In genomic region chr15:90154861-90155626, GRCh38 we compare ENCODE assay signal across 9 cellular contexts. TPM values are rescaled to one million over a fixed set of nuclear protein-coding genes. Genes with fewer than 3 reads are reported as not detected.
A peak's percentile ranks its signal among the peaks of the same experiment; 100 is the strongest.
DNase-seq lines count a peak whose midpoint lies in the region; ATAC-seq and TF ChIP-seq lines count a peak whose summit lies in the region.
"Had no signal": no experiment of that assay in that cellular context is flagged by ENCODE, and none has a peak within 500 bp of the region (broad histone marks: within the 10 kb centered on the region; RNA-seq: fewer than 3 reads in every experiment).

No MANE protein-coding gene starts in this region.

- H3K79me2 ChIP-seq in mammary epithelial cell (ENCODE audit: insufficient read depth, low read length): no peaks in the 10 kb centered on the region

- BruUV-seq in mammary epithelial cell (replicated peaks; lab: Mats Ljungman, UMichigan): no TSS peak

- DNase-seq in CD14-positive monocyte (ENCODE audit: low spot score) (no peak), MV-4-11 (lab: John Stamatoyannopoulos, UW) (peak; percentile 84), mammary epithelial cell (peak; percentile 44), NCI-H1694 treated with DMSO at 0.1 percent for 48 hours (lab: John Stamatoyannopoulos, UW) (no peak), left cardiac atrium (no peak)
- DNase-seq: central memory CD4-positive, alpha-beta T cell had no signal

- no peaks in the 10 kb centered on the region for H3K36me3 Mint-ChIP-seq in CD14-positive monocyte
- no peaks in the 10 kb centered on the region for H3K36me3 Mint-ChIP-seq in nephron (ENCODE audit: low read depth)

- no peaks in the 10 kb centered on the region for H3K27me3 ChIP-seq in mammary epithelial cell (ENCODE audit: insufficient read depth, low read length)

- 75% methylated on average over 15 of the region's 16 CpGs for WGBS in mammary epithelial cell (ENCODE audit: low coverage, missing lambda C conversion rate)

- H3K27me3 Mint-ChIP-seq in CD14-positive monocyte (ENCODE audit: low read depth in 3 of 3): peaks cover 2 to 6% (median 4%) of the 10 kb centered on the region in 3 donors
- H3K27me3 Mint-ChIP-seq in nephron (ENCODE audit: low read depth): peaks cover 3% of the 10 kb centered on the region

- H3K9ac ChIP-seq in mammary epithelial cell (ENCODE audit: insufficient read depth, low read length): no peak overlapping the region

- H3K4me3 Mint-ChIP-seq in CD14-positive monocyte (no peak overlapping the region), nephron (no peak overlapping the region)

- no peak for ATAC-seq in HG03175 (IDR thresholded peaks at IDR 0.05; ENCODE audit: unreplicated experiment)
- no peak for ATAC-seq in left cardiac atrium
- no peak for ATAC-seq in GM21723 (IDR thresholded peaks at IDR 0.05; ENCODE audit: unreplicated experiment)

- H3K4me1 Mint-ChIP-seq in CD14-positive monocyte (peaks cover 33% of the 10 kb centered on the region), nephron (peaks cover 31% of the 10 kb centered on the region)

- in situ Hi-C loops in mammary epithelial cell (cut with MboI; ENCODE audit: low sequenced_read_pairs in 2 of 2): no loop called here

- H3K27ac ChIP-seq in mammary epithelial cell (ENCODE audit: insufficient read depth, low read depth, low read length): no peak overlapping the region

- H3K36me3 ChIP-seq in mammary epithelial cell (ENCODE audit: insufficient read depth, low read length): no peaks in the 10 kb centered on the region

- CTCF ChIA-PET in mammary epithelial cell (lab: Charles Lee; ENCODE audit: low non-redundant PET): no interaction called here

- H3K9me3 Mint-ChIP-seq in CD14-positive monocyte (peaks cover 0 to 1% (median 0%) of the 10 kb centered on the region in 7 donors), nephron (no peaks in the 10 kb centered on the region)

- intact Hi-C loops in CD14-positive monocyte (cut with micrococcal nuclease) (no loop called here), mammary epithelial cell (cut with micrococcal nuclease) (no loop called here), left cardiac atrium (cut with DNase I) (loop anchor here in 1 of 2 donors (5.0 kb wide), 1 partner anchor 67 kb away; no protein-coding TSS in a partner anchor)

- H3K27ac Mint-ChIP-seq in CD14-positive monocyte: peak overlapping the region in 5 of 7 donors; percentile 14 to 84 (median 35)
- H3K27ac Mint-ChIP-seq in nephron: peak overlapping the region; percentile 19 to 72 (median 61)

- TF ChIP-seq CTCF in CD14-positive monocyte (IDR thresholded peaks at IDR 0.05): no peak
- TF ChIP-seq CTCF in mammary epithelial cell (conservative IDR thresholded peaks at IDR 0.05 in 1 of 2, IDR thresholded peaks at IDR 0.05 in 1 of 2; ENCODE audit: extremely low read depth in 1 of 2, insufficient read depth in 1 of 2, low read depth in 1 of 2, low read length in 2 of 2): no peak
- TF ChIP-seq CTCF in nephron (IDR thresholded peaks at IDR 0.05; ENCODE audit: unreplicated experiment in 3 of 3): no peak

- H3K4me1 ChIP-seq in mammary epithelial cell (ENCODE audit: insufficient read depth, low read length): peaks cover 14% of the 10 kb centered on the region

- H4K20me1 ChIP-seq in mammary epithelial cell (ENCODE audit: insufficient read depth, low read length): no peaks in the 10 kb centered on the region

- H3K9me3 ChIP-seq in mammary epithelial cell (replicated peaks; ENCODE audit: insufficient read depth, low read length): no peaks in the 10 kb centered on the region

- no peak overlapping the region for H2AFZ ChIP-seq in mammary epithelial cell (ENCODE audit: low read depth, low read length)

- H3K4me3 ChIP-seq in mammary epithelial cell (replicated peaks in 1 of 3; ENCODE audit: insufficient read depth in 1 of 3, low read depth in 2 of 3, low read length in 3 of 3): no peak overlapping the region

- H3K4me2 ChIP-seq in mammary epithelial cell (ENCODE audit: insufficient read depth, low read depth, low read length): no peak overlapping the region

- dilution Hi-C loops in mammary epithelial cell (cut with HindIII; ENCODE audit: low sequenced_read_pairs): loop anchor here (5.0 kb wide), 1 partner anchor 53 kb away; the partner anchor contains the start of gene IDH2

RNA-seq across cellular contexts. Expression of gene SEMA4B, which starts 46.1 kb away (rescaled TPM):
- polyA plus RNA-seq in CD14-positive monocyte: 10 to 100 TPM; 13.2 to 22.0 TPM
- 100 to 1,000 TPM in 1 of 2 donors, 10 to 100 TPM in 1; 44.3 to 108 TPM for total RNA-seq in mammary epithelial cell
- polyA plus RNA-seq in mammary epithelial cell: 85.9 TPM
- polyA minus RNA-seq in mammary epithelial cell: 152 TPM
- total RNA-seq in left cardiac atrium: 10 to 100 TPM; 26.2 to 41.2 TPM

RNA-seq across cellular contexts. Expression of gene IDH2, which starts 52.8 kb away (rescaled TPM):
- polyA plus RNA-seq in CD14-positive monocyte: 100 to 1,000 TPM in 1 of 2 donors, 10 to 100 TPM in 1; 82.2 to 115 TPM
- 10 to 100 TPM; 16.4 to 39.5 TPM for total RNA-seq in mammary epithelial cell
- polyA plus RNA-seq in mammary epithelial cell: 41.3 TPM
- 31.6 TPM for polyA minus RNA-seq in mammary epithelial cell
- 100 to 1,000 TPM; 242 to 257 TPM for total RNA-seq in left cardiac atrium

Comparison
In these comparisons a context has a peak if more than half of its experiments do, and no peak if none do; other contexts are left out.
1. DNase-seq: peak in MV-4-11 (single experiment) and mammary epithelial cell (single experiment); none in CD14-positive monocyte (single experiment), NCI-H1694 treated with DMSO at 0.1 percent for 48 hours (single experiment) and left cardiac atrium (single experiment).
2. RNA of gene IDH2, which starts 52.8 kb away (total RNA-seq): 242 to 257 TPM in left cardiac atrium; 16.4 to 39.5 TPM in mammary epithelial cell; every median in the first group is over 4 times any median in the second.